Comparison of ENCODE assay signal across 12 cellular contexts in the genomic region with DNA sequence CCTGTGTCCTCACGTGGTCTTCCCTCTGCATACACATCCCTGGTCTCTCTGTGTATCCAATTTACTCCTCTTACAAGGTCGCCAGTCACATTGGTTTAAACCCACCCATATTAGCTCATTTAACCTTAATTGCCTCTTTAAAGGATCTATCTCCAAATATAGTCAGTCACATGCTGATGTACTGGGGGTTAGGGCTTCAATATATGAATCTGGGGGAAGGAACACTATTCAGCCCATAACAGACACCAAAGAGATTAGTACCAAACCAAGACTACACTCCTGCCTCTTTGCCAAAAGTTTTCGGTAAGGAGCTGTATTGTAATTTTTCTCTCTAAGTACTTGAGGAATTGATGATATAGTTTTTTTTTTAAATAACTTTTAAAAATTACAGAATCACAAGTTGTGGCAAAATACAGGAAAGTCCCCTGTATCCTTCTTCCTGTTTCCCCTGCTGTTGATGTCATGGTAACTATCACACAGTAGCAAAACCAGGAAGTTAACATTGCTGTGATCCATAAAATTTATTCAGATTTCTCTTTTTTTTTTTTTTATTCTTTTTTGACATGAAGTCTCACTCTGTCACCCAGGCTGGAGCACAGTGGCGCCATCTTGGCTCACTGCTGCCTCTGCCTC.
A peak's percentile ranks its signal among the peaks of the same experiment; 100 is the strongest.
DNase-seq lines count a peak whose midpoint lies in the region; ATAC-seq and TF ChIP-seq lines count a peak whose summit lies in the region.
"Had no signal": no experiment of that assay in that cellular context is flagged by ENCODE, and none has a peak within 500 bp of the region (broad histone marks: within the 10 kb centered on the region; RNA-seq: fewer than 3 reads in every experiment).

No MANE protein-coding gene starts in this region.

- peak overlapping the region; percentile 14 for H3K27ac ChIP-seq in right cardiac atrium (ENCODE audit: low read length)

- H3K4me1 Mint-ChIP-seq in T-helper 1 cell treated with Interleukin-12 subunit alpha and Interleukin-12 subunit beta and Interleukin-4 antibody, amounts not matched to agents 30 μg/mL and 1 μg/mL, for 36 hours (ENCODE audit: low read depth), result peaks cover 22% of the 10 kb centered on the region
- peaks cover 11% of the 10 kb centered on the region for H3K4me1 Mint-ChIP-seq in activated B cell treated with CpG ODN at 0.5 μM for 24 hours
- peaks cover 28% of the 10 kb centered on the region for H3K4me1 Mint-ChIP-seq in stimulated activated naive CD8-positive, alpha-beta T cell treated with anti-CD3 and anti-CD28 coated beads, Interleukin-15, Interleukin-2, amounts not matched to agents 100 ng/mL and 50 ng/mL, for 24 hours (ENCODE audit: low read depth)

- DNase-seq in T-helper 1 cell, result no peak
- DNase-seq in activated B cell treated with CpG ODN at 0.5 μM for 24 hours, result no peak
- DNase-seq in right cardiac atrium, result no peak
- no peak for DNase-seq in SIG-M5 (lab: John Stamatoyannopoulos, UW)
- DNase-seq: ACHN; KG1; stimulated activated CD4-positive, alpha-beta T cell treated with anti-CD3 and anti-CD28 coated beads, Interleukin-2, amount 100 ng/mL, for 48 hours had no signal

- no peaks in the 10 kb centered on the region for H3K9me3 ChIP-seq in right cardiac atrium (ENCODE audit: control insufficient read depth, low read length)

- peaks cover 8% of the 10 kb centered on the region for H3K36me3 Mint-ChIP-seq in T-helper 1 cell treated with Interleukin-12 subunit alpha and Interleukin-12 subunit beta and Interleukin-4 antibody, amounts not matched to agents 30 μg/mL and 1 μg/mL, for 36 hours (ENCODE audit: low read depth)
- no peaks in the 10 kb centered on the region for H3K36me3 Mint-ChIP-seq in activated B cell treated with CpG ODN at 0.5 μM for 24 hours (ENCODE audit: low read depth)
- peaks cover 12% of the 10 kb centered on the region for H3K36me3 Mint-ChIP-seq in stimulated activated naive CD8-positive, alpha-beta T cell treated with anti-CD3 and anti-CD28 coated beads, Interleukin-15, Interleukin-2, amounts not matched to agents 100 ng/mL and 50 ng/mL, for 24 hours (ENCODE audit: low read depth)

- intact Hi-C loops in activated B cell treated with CpG ODN at 0.5 μM for 24 hours (cut with micrococcal nuclease) (no loop called here), right cardiac atrium (cut with DNase I) (loop anchor here in 1 of 4 donors (10.0 kb wide), 1 partner anchor 67 kb away; the partner anchor contains the start of gene SLCO3A1)

- 72% methylated on average over 4 of the region's 4 CpGs for WGBS in right cardiac atrium

- no peaks in the 10 kb centered on the region for H3K27me3 ChIP-seq in right cardiac atrium (ENCODE audit: control insufficient read depth, insufficient read depth)

- peaks cover 21% of the 10 kb centered on the region for H3K4me1 ChIP-seq in right cardiac atrium (ENCODE audit: control insufficient read depth, insufficient read depth, low read length)

- no peaks in the 10 kb centered on the region for H3K27me3 Mint-ChIP-seq in T-helper 1 cell treated with Interleukin-12 subunit alpha and Interleukin-12 subunit beta and Interleukin-4 antibody, amounts not matched to agents 30 μg/mL and 1 μg/mL, for 36 hours (ENCODE audit: low read depth)
- no peaks in the 10 kb centered on the region for H3K27me3 Mint-ChIP-seq in activated B cell treated with CpG ODN at 0.5 μM for 24 hours
- H3K27me3 Mint-ChIP-seq in stimulated activated naive CD8-positive, alpha-beta T cell treated with anti-CD3 and anti-CD28 coated beads, Interleukin-15, Interleukin-2, amounts not matched to agents 100 ng/mL and 50 ng/mL, for 24 hours, result no peaks in the 10 kb centered on the region

- peak overlapping the region; percentile 57 for H3K27ac Mint-ChIP-seq in T-helper 1 cell treated with Interleukin-12 subunit alpha and Interleukin-12 subunit beta and Interleukin-4 antibody, amounts not matched to agents 30 μg/mL and 1 μg/mL, for 36 hours
- peak overlapping the region; percentile 19 for H3K27ac Mint-ChIP-seq in activated B cell treated with CpG ODN at 0.5 μM for 24 hours
- peak overlapping the region; percentile 53 for H3K27ac Mint-ChIP-seq in stimulated activated naive CD8-positive, alpha-beta T cell treated with anti-CD3 and anti-CD28 coated beads, Interleukin-15, Interleukin-2, amounts not matched to agents 100 ng/mL and 50 ng/mL, for 24 hours

- ATAC-seq in activated B cell treated with CpG ODN at 0.5 μM for 24 hours (ENCODE audit: low read depth) (peak; percentile 68), right cardiac atrium (peak in 1 of 2 donors; percentile 20), GM21528 (IDR thresholded peaks at IDR 0.05; ENCODE audit: low FRiP score, unreplicated experiment) (no peak), HG03135 (IDR thresholded peaks at IDR 0.05; ENCODE audit: unreplicated experiment) (no peak)

- POLR2A ChIA-PET in activated B cell treated with CpG ODN at 0.5 μM for 24 hours (lab: Charles Lee), result no interaction called here

- no peak overlapping the region for H3K4me3 Mint-ChIP-seq in T-helper 1 cell treated with Interleukin-12 subunit alpha and Interleukin-12 subunit beta and Interleukin-4 antibody, amounts not matched to agents 30 μg/mL and 1 μg/mL, for 36 hours
- no peak overlapping the region for H3K4me3 Mint-ChIP-seq in activated B cell treated with CpG ODN at 0.5 μM for 24 hours
- H3K4me3 Mint-ChIP-seq in stimulated activated naive CD8-positive, alpha-beta T cell treated with anti-CD3 and anti-CD28 coated beads, Interleukin-15, Interleukin-2, amounts not matched to agents 100 ng/mL and 50 ng/mL, for 24 hours, result no peak overlapping the region
- H3K4me3 Mint-ChIP-seq: nephron had no signal

- CTCF ChIA-PET in activated B cell treated with CpG ODN at 0.5 μM for 24 hours (lab: Charles Lee), result no interaction called here

- no peak overlapping the region for H3K4me3 ChIP-seq in right cardiac atrium (ENCODE audit: low read length)

- TF ChIP-seq CTCF in activated B cell treated with CpG ODN at 0.5 μM for 24 hours (IDR thresholded peaks at IDR 0.05), result no peak

- H3K9me3 Mint-ChIP-seq in T-helper 1 cell treated with Interleukin-12 subunit alpha and Interleukin-12 subunit beta and Interleukin-4 antibody, amounts not matched to agents 30 μg/mL and 1 μg/mL, for 36 hours, result no peaks in the 10 kb centered on the region
- H3K9me3 Mint-ChIP-seq in activated B cell treated with CpG ODN at 0.5 μM for 24 hours, result no peaks in the 10 kb centered on the region
- H3K9me3 Mint-ChIP-seq in stimulated activated naive CD8-positive, alpha-beta T cell treated with anti-CD3 and anti-CD28 coated beads, Interleukin-15, Interleukin-2, amounts not matched to agents 100 ng/mL and 50 ng/mL, for 24 hours, result no peaks in the 10 kb centered on the region
- H3K9me3 Mint-ChIP-seq: nephron had no signal
